15 cellular contexts compared by ENCODE assay signal in genomic region chr16:69428652-69429051, GRCh38. TPM values are rescaled to one million over a fixed set of nuclear protein-coding genes. Genes with fewer than 3 reads are reported as not detected.
DNase-seq lines count a peak whose midpoint lies in the region; ATAC-seq and TF ChIP-seq lines count a peak whose summit lies in the region.
"Had no signal": no experiment of that assay in that cellular context is flagged by ENCODE, and none has a peak within 500 bp of the region (broad histone marks: within the 10 kb centered on the region; RNA-seq: fewer than 3 reads in every experiment).

No MANE protein-coding gene starts in this region.

- no peak for DNase-seq in stimulated activated naive CD8-positive, alpha-beta T cell treated with anti-CD3 and anti-CD28 coated beads, Interleukin-15, amount 100 ng/mL, for 72 hours
- DNase-seq in WTC11 (ENCODE audit: low spot score) (no peak), T-helper 17 cell (no peak), epidermal melanocyte (ENCODE audit: insufficient read length, low spot score) (no peak)
- no peak for DNase-seq in naive thymus-derived CD4-positive, alpha-beta T cell
- no peak for DNase-seq in stimulated activated CD8-positive, alpha-beta memory T cell treated with anti-CD3 and anti-CD28 coated beads, Interleukin-4, amount 100 ng/mL, for 48 hours
- DNase-seq: H7, MG63, NCI-H1105, NCI-H1694 treated with DMSO at 0.1 percent for 48 hours, NCI-H69 had no signal

- CTCF ChIA-PET in WTC11 (lab: Charles Lee): no interaction called here
- CTCF ChIA-PET in naive thymus-derived CD4-positive, alpha-beta T cell (lab: Charles Lee): no interaction called here

- no peak overlapping the region for H3K27ac ChIP-seq in naive thymus-derived CD4-positive, alpha-beta T cell (ENCODE audit: low read depth, low read length)
- H3K27ac ChIP-seq: BLaER1, KMS-11 had no signal

- intact Hi-C loops in naive thymus-derived CD4-positive, alpha-beta T cell (cut with micrococcal nuclease): loop anchor here in 1 of 2 donors (10.0 kb wide), 1 partner anchor 326 kb away; the partner anchor contains the start of gene NOB1

- no peaks in the 10 kb centered on the region for H3K27me3 ChIP-seq in naive thymus-derived CD4-positive, alpha-beta T cell (ENCODE audit: control insufficient read depth in 2 of 2, insufficient read depth in 2 of 2, low read length in 2 of 2)
- H3K27me3 ChIP-seq: BLaER1, MG63 had no signal

- H3K9me3 ChIP-seq in naive thymus-derived CD4-positive, alpha-beta T cell (ENCODE audit: control insufficient read depth in 2 of 3, low read length in 3 of 3): no peaks in the 10 kb centered on the region
- no peaks in the 10 kb centered on the region for H3K9me3 ChIP-seq in T-helper 17 cell (ENCODE audit: control insufficient read depth, low read length, poor library complexity, severe bottlenecking)

- no peak overlapping the region for H3K4me3 ChIP-seq in naive thymus-derived CD4-positive, alpha-beta T cell (ENCODE audit: low read length)
- H3K4me3 ChIP-seq: BLaER1, MG63 had no signal

- H3K36me3 Mint-ChIP-seq in stimulated activated naive CD8-positive, alpha-beta T cell treated with anti-CD3 and anti-CD28 coated beads, Interleukin-15, Interleukin-2, amounts not matched to agents 100 ng/mL and 50 ng/mL, for 24 hours (ENCODE audit: low read depth): peaks cover 61% of the 10 kb centered on the region
- H3K36me3 Mint-ChIP-seq in WTC11 (peaks cover 51% of the 10 kb centered on the region), T-helper 17 cell (ENCODE audit: low read depth) (peaks cover 14% of the 10 kb centered on the region)
- peaks cover 12 to 45% (median 39%) of the 10 kb centered on the region in 5 donors for H3K36me3 Mint-ChIP-seq in naive thymus-derived CD4-positive, alpha-beta T cell

- no peak overlapping the region for H3K4me3 Mint-ChIP-seq in stimulated activated naive CD8-positive, alpha-beta T cell treated with anti-CD3 and anti-CD28 coated beads, Interleukin-15, Interleukin-2, amounts not matched to agents 100 ng/mL and 50 ng/mL, for 24 hours
- no peak overlapping the region for H3K4me3 Mint-ChIP-seq in stimulated activated naive CD8-positive, alpha-beta T cell treated with anti-CD3 and anti-CD28 coated beads, Interleukin-15, amount 100 ng/mL, for 72 hours
- H3K4me3 Mint-ChIP-seq in WTC11 (no peak overlapping the region), T-helper 17 cell (no peak overlapping the region)
- peak overlapping the region in 1 of 10 donors; percentile 12 for H3K4me3 Mint-ChIP-seq in naive thymus-derived CD4-positive, alpha-beta T cell

- ATAC-seq in stimulated activated naive CD8-positive, alpha-beta T cell treated with anti-CD3 and anti-CD28 coated beads, Interleukin-15, amount 100 ng/mL, for 72 hours: no peak
- ATAC-seq in WTC11 (no peak), T-helper 17 cell (no peak)
- ATAC-seq in naive thymus-derived CD4-positive, alpha-beta T cell: no peak
- ATAC-seq: Right ventricle myocardium inferior had no signal

- peaks cover 61% of the 10 kb centered on the region for H3K4me1 Mint-ChIP-seq in stimulated activated naive CD8-positive, alpha-beta T cell treated with anti-CD3 and anti-CD28 coated beads, Interleukin-15, Interleukin-2, amounts not matched to agents 100 ng/mL and 50 ng/mL, for 24 hours (ENCODE audit: low read depth)
- peaks cover 63% of the 10 kb centered on the region for H3K4me1 Mint-ChIP-seq in stimulated activated naive CD8-positive, alpha-beta T cell treated with anti-CD3 and anti-CD28 coated beads, Interleukin-15, amount 100 ng/mL, for 72 hours
- peaks cover 7% of the 10 kb centered on the region for H3K4me1 Mint-ChIP-seq in WTC11
- peaks cover 27 to 61% (median 50%) of the 10 kb centered on the region in 7 donors for H3K4me1 Mint-ChIP-seq in naive thymus-derived CD4-positive, alpha-beta T cell
- H3K4me1 Mint-ChIP-seq in T-helper 17 cell: peaks cover 25% of the 10 kb centered on the region

- peak overlapping the region; percentile 3 for H3K27ac Mint-ChIP-seq in stimulated activated naive CD8-positive, alpha-beta T cell treated with anti-CD3 and anti-CD28 coated beads, Interleukin-15, Interleukin-2, amounts not matched to agents 100 ng/mL and 50 ng/mL, for 24 hours
- peak overlapping the region in 1 of 2 donors; percentile 10 for H3K27ac Mint-ChIP-seq in stimulated activated naive CD8-positive, alpha-beta T cell treated with anti-CD3 and anti-CD28 coated beads, Interleukin-15, amount 100 ng/mL, for 72 hours
- H3K27ac Mint-ChIP-seq in WTC11 (peak overlapping the region; percentile 17; the same call in 1 of the 2 replicates), T-helper 17 cell (no peak overlapping the region)
- peak overlapping the region in 5 of 9 donors; percentile 16 to 65 (median 25) for H3K27ac Mint-ChIP-seq in naive thymus-derived CD4-positive, alpha-beta T cell

- peaks cover 9% of the 10 kb centered on the region for H3K9me3 Mint-ChIP-seq in stimulated activated naive CD8-positive, alpha-beta T cell treated with anti-CD3 and anti-CD28 coated beads, Interleukin-15, Interleukin-2, amounts not matched to agents 100 ng/mL and 50 ng/mL, for 24 hours
- H3K9me3 Mint-ChIP-seq in stimulated activated naive CD8-positive, alpha-beta T cell treated with anti-CD3 and anti-CD28 coated beads, Interleukin-15, amount 100 ng/mL, for 72 hours: peaks cover 7 to 13% of the 10 kb centered on the region in 2 donors
- H3K9me3 Mint-ChIP-seq in WTC11: peaks cover 19% of the 10 kb centered on the region
- peaks cover 0 to 16% (median 6%) of the 10 kb centered on the region in 11 donors for H3K9me3 Mint-ChIP-seq in naive thymus-derived CD4-positive, alpha-beta T cell

- H3K4me1 ChIP-seq in naive thymus-derived CD4-positive, alpha-beta T cell (ENCODE audit: control insufficient read depth in 2 of 2, insufficient read depth in 2 of 2, low read length in 2 of 2): peaks cover 0 to 11% of the 10 kb centered on the region in 2 donors

- peaks cover 0 to 44% (median 0%) of the 10 kb centered on the region in 3 experiments for H3K36me3 ChIP-seq in naive thymus-derived CD4-positive, alpha-beta T cell (ENCODE audit: control insufficient read depth in 2 of 3, insufficient read depth in 3 of 3, low read length in 3 of 3)

- POLR2A ChIA-PET in WTC11 (lab: Charles Lee): no interaction called here
- POLR2A ChIA-PET in naive thymus-derived CD4-positive, alpha-beta T cell (lab: Charles Lee): interaction anchor here (0.7 kb wide), 1 partner anchor 16 kb away, joined by 4 read pairs; no protein-coding TSS in a partner anchor

- no peaks in the 10 kb centered on the region for H3K27me3 Mint-ChIP-seq in stimulated activated naive CD8-positive, alpha-beta T cell treated with anti-CD3 and anti-CD28 coated beads, Interleukin-15, Interleukin-2, amounts not matched to agents 100 ng/mL and 50 ng/mL, for 24 hours
- H3K27me3 Mint-ChIP-seq in stimulated activated naive CD8-positive, alpha-beta T cell treated with anti-CD3 and anti-CD28 coated beads, Interleukin-15, amount 100 ng/mL, for 72 hours: no peaks in the 10 kb centered on the region
- H3K27me3 Mint-ChIP-seq in WTC11 (ENCODE audit: low read depth) (no peaks in the 10 kb centered on the region; the same call in 1 of the 2 replicates), T-helper 17 cell (no peaks in the 10 kb centered on the region)
- no peaks in the 10 kb centered on the region for H3K27me3 Mint-ChIP-seq in naive thymus-derived CD4-positive, alpha-beta T cell

- TF ChIP-seq CTCF in WTC11 (IDR thresholded peaks at IDR 0.05): no peak

TF ChIP-seq in WTC11, 78 proteins besides CTCF, POLR2A, EP300 and RAD21 (continues in another document):
- TF ChIP-seq ZNF425 (CRISPR knock-in tag; conservative IDR thresholded peaks at IDR 0.05): no peak
- TF ChIP-seq MYBL2 (CRISPR knock-in tag; IDR thresholded peaks at IDR 0.05): no peak
- TF ChIP-seq TEAD4 (CRISPR knock-in tag; IDR thresholded peaks at IDR 0.05): no peak
- TF ChIP-seq, protein P1, sequence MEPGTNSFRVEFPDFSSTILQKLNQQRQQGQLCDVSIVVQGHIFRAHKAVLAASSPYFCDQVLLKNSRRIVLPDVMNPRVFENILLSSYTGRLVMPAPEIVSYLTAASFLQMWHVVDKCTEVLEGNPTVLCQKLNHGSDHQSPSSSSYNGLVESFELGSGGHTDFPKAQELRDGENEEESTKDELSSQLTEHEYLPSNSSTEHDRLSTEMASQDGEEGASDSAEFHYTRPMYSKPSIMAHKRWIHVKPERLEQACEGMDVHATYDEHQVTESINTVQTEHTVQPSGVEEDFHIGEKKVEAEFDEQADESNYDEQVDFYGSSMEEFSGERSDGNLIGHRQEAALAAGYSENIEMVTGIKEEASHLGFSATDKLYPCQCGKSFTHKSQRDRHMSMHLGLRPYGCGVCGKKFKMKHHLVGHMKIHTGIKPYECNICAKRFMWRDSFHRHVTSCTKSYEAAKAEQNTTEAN (CRISPR knock-in tag; IDR thresholded peaks at IDR 0.05): no peak
- no peak for TF ChIP-seq ZNF138 (CRISPR knock-in tag; conservative IDR thresholded peaks at IDR 0.05)

RNA-seq across cellular contexts. Expression of gene CYB5B, which starts 4.2 kb away (rescaled TPM):
- total RNA-seq in WTC11 (2021): 95.3 to 109 TPM (median 99.7 TPM) in 3 replicates
- total RNA-seq in naive thymus-derived CD4-positive, alpha-beta T cell: 100 to 1,000 TPM in 1 of 5 experiments, 10 to 100 TPM in 4; 29.6 to 148 (median 48.2) TPM
- 100 to 1,000 TPM in 1 of 2 donors, 10 to 100 TPM in 1; 95.7 to 119 TPM for polyA plus RNA-seq in naive thymus-derived CD4-positive, alpha-beta T cell
- 10 to 100 TPM; 32.8 to 42.4 TPM for total RNA-seq in T-helper 17 cell

RNA-seq across cellular contexts. Expression of gene TERF2, which starts 42.8 kb away (rescaled TPM):
- total RNA-seq in WTC11 (2021) (30.0 to 35.7 TPM (median 31.3 TPM) in 3 replicates), T-helper 17 cell (10 to 100 TPM; 29.6 to 30.6 TPM)
- 10 to 100 TPM; 40.4 to 63.5 (median 50.7) TPM for total RNA-seq in naive thymus-derived CD4-positive, alpha-beta T cell
- polyA plus RNA-seq in naive thymus-derived CD4-positive, alpha-beta T cell: 10 to 100 TPM; 26.3 to 39.4 TPM
